26 cellular contexts compared by ENCODE assay signal in the genomic region with DNA sequence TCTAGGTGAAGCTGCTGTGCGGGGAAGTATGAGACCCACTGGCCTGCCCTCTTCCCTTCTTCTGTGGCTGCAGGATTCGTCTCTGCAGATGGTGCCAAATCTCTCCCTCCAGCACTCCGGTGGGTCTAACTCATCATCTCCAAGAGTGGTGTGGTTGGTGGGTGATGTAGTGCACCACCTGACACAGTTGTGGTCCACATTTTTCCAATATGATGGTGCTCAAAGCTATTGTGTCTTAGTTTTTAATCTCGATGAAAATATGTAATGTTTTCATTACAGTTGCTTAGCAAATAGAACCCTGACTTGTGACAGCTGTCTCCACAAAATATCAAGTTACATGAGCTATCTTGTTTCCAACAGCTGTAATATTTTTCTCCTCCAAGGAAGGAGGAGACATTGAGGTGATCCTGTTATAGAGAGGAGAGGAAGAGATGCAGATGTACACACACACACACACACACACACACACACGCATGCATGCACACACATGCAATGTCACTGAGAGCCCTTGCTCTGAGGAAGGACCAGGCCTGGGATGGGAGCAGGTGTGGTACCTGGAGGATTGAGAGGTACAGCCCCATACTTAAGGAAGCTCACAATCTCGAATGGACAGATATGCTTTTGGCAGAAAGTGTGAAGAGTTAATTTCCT. TPM values are rescaled to one million over a fixed set of nuclear protein-coding genes. Genes with fewer than 3 reads are reported as not detected.
A peak's percentile ranks its signal among the peaks of the same experiment; 100 is the strongest.
DNase-seq lines count a peak whose midpoint lies in the region; ATAC-seq and TF ChIP-seq lines count a peak whose summit lies in the region.
"Had no signal": no experiment of that assay in that cellular context is flagged by ENCODE, and none has a peak within 500 bp of the region (broad histone marks: within the 10 kb centered on the region; RNA-seq: fewer than 3 reads in every experiment).

No MANE protein-coding gene starts in this region.

- 71% methylated on average over 6 of the region's 6 CpGs for WGBS in prostate gland

- H3K4me3 ChIP-seq in parathyroid adenoma (ENCODE audit: low read depth, low read length), result no peak overlapping the region
- no peak overlapping the region for H3K4me3 ChIP-seq in prostate gland
- H3K4me3 ChIP-seq: esophagus muscularis mucosa, heart right ventricle, sigmoid colon, tibial artery, vagina had no signal

- H3K36me3 ChIP-seq in parathyroid adenoma (ENCODE audit: control insufficient read depth, insufficient read depth, low read length) (no peaks in the 10 kb centered on the region), prostate gland (no peaks in the 10 kb centered on the region)
- H3K36me3 ChIP-seq: esophagus muscularis mucosa, heart right ventricle, sigmoid colon, tibial artery, vagina had no signal

- no peak for ATAC-seq in HG03565 (IDR thresholded peaks at IDR 0.05; ENCODE audit: unreplicated experiment)
- ATAC-seq: PC-3 had no signal

- H3K9me3 ChIP-seq in parathyroid adenoma (ENCODE audit: control insufficient read depth, low read length), result no peaks in the 10 kb centered on the region
- H3K9me3 ChIP-seq in prostate gland, result no peaks in the 10 kb centered on the region
- H3K9me3 ChIP-seq: esophagus muscularis mucosa, heart right ventricle, sigmoid colon, tibial artery, vagina had no signal

- TF ChIP-seq CTCF in parathyroid adenoma (IDR thresholded peaks at IDR 0.05) (no peak), prostate gland (IDR thresholded peaks at IDR 0.05) (no peak)

- H3K4me1 ChIP-seq in parathyroid adenoma (no peaks in the 10 kb centered on the region), prostate gland (replicated peaks) (no peaks in the 10 kb centered on the region)
- H3K4me1 ChIP-seq: tibial artery, vagina had no signal

- no peaks in the 10 kb centered on the region for H3K27me3 ChIP-seq in parathyroid adenoma (ENCODE audit: control insufficient read depth, insufficient read depth, low read length)
- no peaks in the 10 kb centered on the region for H3K27me3 ChIP-seq in prostate gland (replicated peaks; ENCODE audit: insufficient read depth)
- H3K27me3 ChIP-seq: heart right ventricle, sigmoid colon, tibial artery, vagina had no signal

- no peak overlapping the region for H3K9ac ChIP-seq in parathyroid adenoma

- intact Hi-C loops in prostate gland (cut with DNase I), result loop anchor here (5.0 to 10.0 kb wide), 2 partner anchors 71 to 506 kb away; partner anchors contain the start of gene MRAS

- H3K27ac ChIP-seq in parathyroid adenoma, result no peak overlapping the region
- no peak overlapping the region for H3K27ac ChIP-seq in prostate gland
- H3K27ac ChIP-seq: esophagus muscularis mucosa, heart right ventricle, sigmoid colon, tibial artery, vagina had no signal

- no peak for TF ChIP-seq POLR2A in prostate gland (IDR thresholded peaks at IDR 0.05)

- DNase-seq in NCI-H2196 treated with DMSO at 0.1 percent for 48 hours (lab: John Stamatoyannopoulos, UW; ENCODE audit: unreplicated experiment) (peak; percentile 39), NCI-H2196 (lab: John Stamatoyannopoulos, UW; ENCODE audit: unreplicated experiment) (no peak), NCI-H146 (lab: John Stamatoyannopoulos, UW) (peak; percentile 72), SHP77 (lab: John Stamatoyannopoulos, UW) (peak; percentile 50 to 63), prostate gland (ENCODE audit: low spot score) (no peak), cerebellar cortex (ENCODE audit: low spot score) (no peak)
- DNase-seq: activated naive CD4-positive, alpha-beta T cell; activated T-cell treated with anti-CD3 and anti-CD28 coated beads, Interleukin-2, amount 50 U/mL, for 48 hours; AML-193; CD4-positive, CD25-positive, alpha-beta regulatory T cell; EL; H9; heart right ventricle; Kasumi-1; naive B cell; NCI-H187 treated with DMSO at 0.1 percent for 48 hours; NCI-H526; PC-3; posterior cingulate gyrus; sigmoid colon; stimulated activated CD4-positive, alpha-beta T cell treated with anti-CD3 and anti-CD28 coated beads, Interleukin-4, amount 100 ng/mL, for 24 hours; tibial artery had no signal

- H3K4me2 ChIP-seq in parathyroid adenoma (ENCODE audit: low read length), result no peak overlapping the region

- H3K79me2 ChIP-seq in parathyroid adenoma, result no peaks in the 10 kb centered on the region

- peak overlapping the region; percentile 4 for H2AFZ ChIP-seq in parathyroid adenoma

RNA-seq across cellular contexts. Expression of gene ESYT3, which starts 15.7 kb away (rescaled TPM):
- total RNA-seq in prostate gland, result 1 to 10 TPM; 1.1 to 3.2 TPM
- total RNA-seq: CD4-positive, CD25-positive, alpha-beta regulatory T cell had no signal

Comparison
In these comparisons a context has a peak if more than half of its experiments do, and no peak if none do; other contexts are left out.
1. DNase-seq: peak in NCI-H2196 treated with DMSO at 0.1 percent for 48 hours (single experiment), NCI-H146 (single experiment) and SHP77 (2 of 2); none in NCI-H2196 (single experiment), prostate gland (single experiment) and cerebellar cortex (single experiment).